ENCODE assay signal across 8 cellular contexts in the genomic region with DNA sequence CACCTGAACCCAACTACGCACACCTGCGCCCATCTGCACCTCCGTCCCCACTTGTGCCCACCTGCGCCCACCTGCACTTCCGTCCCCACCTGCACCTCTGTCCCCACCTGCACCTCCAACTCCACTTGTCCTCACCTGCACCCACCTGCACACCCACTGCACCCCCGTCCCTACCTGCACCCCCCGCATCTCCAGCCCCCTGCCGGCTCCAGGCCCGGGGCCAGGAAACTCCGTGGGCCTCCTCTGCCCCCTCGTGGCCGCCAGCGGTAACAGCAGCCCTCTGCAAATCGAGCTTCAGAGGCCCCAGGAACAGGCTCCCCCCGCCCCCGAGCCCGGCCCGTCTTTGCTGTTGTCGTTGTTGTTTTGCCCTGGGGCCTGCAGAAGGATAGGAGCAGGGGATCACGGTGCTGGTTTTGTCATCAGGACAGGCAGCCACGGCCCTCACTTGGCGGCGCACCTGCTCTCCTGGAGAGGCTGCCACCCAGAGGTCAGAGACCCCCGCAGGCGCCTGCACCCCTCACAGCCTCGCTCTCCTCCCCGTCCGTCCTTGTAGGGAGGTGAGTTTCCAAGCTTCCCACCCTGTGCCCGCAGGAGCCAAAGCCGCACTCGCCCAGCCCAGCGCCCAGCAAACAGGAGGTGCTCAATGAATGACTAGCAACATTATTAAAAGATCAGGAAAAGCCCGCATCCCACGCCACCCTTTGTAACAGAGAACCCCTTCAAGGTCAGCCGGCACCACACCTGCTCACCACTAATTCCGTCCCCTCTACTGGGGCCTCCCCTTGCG.
DNase-seq lines count a peak whose midpoint lies in the region; ATAC-seq and TF ChIP-seq lines count a peak whose summit lies in the region.

No MANE protein-coding gene starts in this region.

- H3K27ac ChIP-seq in DOHH2 (ENCODE audit: low read depth, low read length): peak overlapping the region; percentile 29
- H3K27ac ChIP-seq in liver (ENCODE audit: low read depth in 1 of 2, low read length in 2 of 2): peak overlapping the region; percentile 95 to 96

- H3K36me3 ChIP-seq in DOHH2 (ENCODE audit: control insufficient read depth, low read length) (peaks cover 28% of the 10 kb centered on the region), liver (ENCODE audit: control insufficient read depth in 4 of 4, insufficient read depth in 3 of 4, low read depth in 1 of 4, low read length in 3 of 4) (no peaks in the 10 kb centered on the region)

- H3K27me3 ChIP-seq in DOHH2 (ENCODE audit: control insufficient read depth, low read length) (no peaks in the 10 kb centered on the region), liver (ENCODE audit: control insufficient read depth in 4 of 4, insufficient read depth in 4 of 4, low read length in 3 of 4) (no peaks in the 10 kb centered on the region)

- H3K4me3 ChIP-seq in DOHH2 (ENCODE audit: low read length): peak overlapping the region; percentile 41; the same call in 1 of the 2 replicates
- no peak overlapping the region for H3K4me3 ChIP-seq in LNCaP clone FGC (ENCODE audit: low read depth, low read length)
- H3K4me3 ChIP-seq in liver (ENCODE audit: low read depth in 1 of 3, low read length in 3 of 3): no peak overlapping the region

- intact Hi-C loops in dendritic cell treated with granulocyte-macrophage colony-stimulating factor and Interleukin-4, amounts not matched to agents 40 ng/mL and 50 ng/mL, for 4 days (cut with micrococcal nuclease): loop anchor here (2.0 kb wide), 1 partner anchor 26 kb away; no protein-coding TSS in a partner anchor

- peak overlapping the region; percentile 24 for H3K4me3 Mint-ChIP-seq in dendritic cell treated with granulocyte-macrophage colony-stimulating factor and Interleukin-4, amounts not matched to agents 40 ng/mL and 50 ng/mL, for 4 days

- no peak for ATAC-seq in GM21576 (IDR thresholded peaks at IDR 0.05; ENCODE audit: unreplicated experiment)

- DNase-seq in LNCaP clone FGC (ENCODE audit: low read depth) (no peak), NCI-H510A (lab: John Stamatoyannopoulos, UW) (no peak)
- DNase-seq in activated CD4-positive, alpha-beta T cell treated with anti-CD3 and anti-CD28 coated beads, Interleukin-2, amount 50 U/mL, for 4 hours: peak; percentile 71 to 72
- DNase-seq in stimulated activated CD4-positive, alpha-beta T cell treated with anti-CD3 and anti-CD28 coated beads, TNF-alpha, amount 100 ng/mL, for 48 hours (ENCODE audit: low read depth in 3 of 3): peak; percentile 47 to 55 (median 52)

- H3K4me1 ChIP-seq in DOHH2 (ENCODE audit: control insufficient read depth, low read length) (peaks cover 73% of the 10 kb centered on the region), liver (ENCODE audit: control insufficient read depth in 4 of 4, insufficient read depth in 4 of 4, low read length in 3 of 4) (peaks cover 10 to 53% (median 37%) of the 10 kb centered on the region in 4 donors)

- WGBS in liver: 22% methylated on average over 37 of the region's 37 CpGs

- H3K79me2 ChIP-seq in DOHH2 (ENCODE audit: control insufficient read depth, low read length): peaks cover 89% of the 10 kb centered on the region

- no peaks in the 10 kb centered on the region for H3K9me3 Mint-ChIP-seq in dendritic cell treated with granulocyte-macrophage colony-stimulating factor and Interleukin-4, amounts not matched to agents 40 ng/mL and 50 ng/mL, for 4 days

- peaks cover 14% of the 10 kb centered on the region for H3K27me3 Mint-ChIP-seq in dendritic cell treated with granulocyte-macrophage colony-stimulating factor and Interleukin-4, amounts not matched to agents 40 ng/mL and 50 ng/mL, for 4 days

- no peaks in the 10 kb centered on the region for H3K9me2 ChIP-seq in DOHH2 (replicated peaks; ENCODE audit: control insufficient read depth, low read length)

- TF ChIP-seq CTCF in DOHH2 (IDR thresholded peaks at IDR 0.05; ENCODE audit: low read depth, low read length, poor library complexity, severe bottlenecking) (peak; percentile 94), LNCaP clone FGC (IDR thresholded peaks at IDR 0.05; ENCODE audit: control insufficient read depth, extremely low read depth, insufficient read depth) (peak; percentile 83), liver (IDR thresholded peaks at IDR 0.05; ENCODE audit: low read depth, low read length, missing input control) (peak; percentile 85)

- H3K36me3 Mint-ChIP-seq in dendritic cell treated with granulocyte-macrophage colony-stimulating factor and Interleukin-4, amounts not matched to agents 40 ng/mL and 50 ng/mL, for 4 days (ENCODE audit: low read depth): no peaks in the 10 kb centered on the region

- H3K27ac Mint-ChIP-seq in dendritic cell treated with granulocyte-macrophage colony-stimulating factor and Interleukin-4, amounts not matched to agents 40 ng/mL and 50 ng/mL, for 4 days: no peak overlapping the region

- H3F3A ChIP-seq in DOHH2 (ENCODE audit: control insufficient read depth, insufficient read depth): peaks cover 22% of the 10 kb centered on the region

- peak; percentile 83 to 88 for TF ChIP-seq RAD21 in liver (IDR thresholded peaks at IDR 0.05)

- H3K4me2 ChIP-seq in DOHH2 (ENCODE audit: low read length): peak overlapping the region; percentile 83

- H4K20me1 ChIP-seq in DOHH2 (ENCODE audit: control insufficient read depth, insufficient read depth, low read depth, low read length): peaks cover 14% of the 10 kb centered on the region; the same call in 1 of the 2 replicates

- H3K9me3 ChIP-seq in DOHH2 (ENCODE audit: control insufficient read depth, insufficient read depth, low read length) (no peaks in the 10 kb centered on the region), liver (ENCODE audit: control insufficient read depth in 4 of 4, low read length in 3 of 4) (no peaks in the 10 kb centered on the region)

- peaks cover 71% of the 10 kb centered on the region for H3K4me1 Mint-ChIP-seq in dendritic cell treated with granulocyte-macrophage colony-stimulating factor and Interleukin-4, amounts not matched to agents 40 ng/mL and 50 ng/mL, for 4 days (ENCODE audit: low read depth)

- H3K9ac ChIP-seq in liver (ENCODE audit: low read depth in 1 of 2, low read length in 2 of 2): peak overlapping the region in 1 of 2 donors; percentile 16

TF ChIP-seq in liver, 16 proteins besides CTCF, POLR2A, EP300 and RAD21:
- TF ChIP-seq, protein P1, sequence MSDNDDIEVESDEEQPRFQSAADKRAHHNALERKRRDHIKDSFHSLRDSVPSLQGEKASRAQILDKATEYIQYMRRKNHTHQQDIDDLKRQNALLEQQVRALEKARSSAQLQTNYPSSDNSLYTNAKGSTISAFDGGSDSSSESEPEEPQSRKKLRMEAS (IDR thresholded peaks at IDR 0.05): no peak
- TF ChIP-seq HNF4G (IDR thresholded peaks at IDR 0.05): no peak
- TF ChIP-seq SP1 (IDR thresholded peaks at IDR 0.05): no peak
- TF ChIP-seq JUND (IDR thresholded peaks at IDR 0.05): no peak
- TF ChIP-seq, protein P2, sequence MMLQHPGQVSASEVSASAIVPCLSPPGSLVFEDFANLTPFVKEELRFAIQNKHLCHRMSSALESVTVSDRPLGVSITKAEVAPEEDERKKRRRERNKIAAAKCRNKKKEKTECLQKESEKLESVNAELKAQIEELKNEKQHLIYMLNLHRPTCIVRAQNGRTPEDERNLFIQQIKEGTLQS (IDR thresholded peaks at IDR 0.05): no peak

Comparison
In these comparisons a context has a peak if more than half of its experiments do, and no peak if none do; other contexts are left out.
1. DNase-seq: peak in activated CD4-positive, alpha-beta T cell treated with anti-CD3 and anti-CD28 coated beads, Interleukin-2, amount 50 U/mL, for 4 hours (2 of 2) and stimulated activated CD4-positive, alpha-beta T cell treated with anti-CD3 and anti-CD28 coated beads, TNF-alpha, amount 100 ng/mL, for 48 hours (3 of 3); none in LNCaP clone FGC (single experiment) and NCI-H510A (single experiment).
2. Peak in every context shown above with its lines, with median percentiles within 50 percentile points of each other: CTCF ChIP-seq.